In the genomic region with DNA sequence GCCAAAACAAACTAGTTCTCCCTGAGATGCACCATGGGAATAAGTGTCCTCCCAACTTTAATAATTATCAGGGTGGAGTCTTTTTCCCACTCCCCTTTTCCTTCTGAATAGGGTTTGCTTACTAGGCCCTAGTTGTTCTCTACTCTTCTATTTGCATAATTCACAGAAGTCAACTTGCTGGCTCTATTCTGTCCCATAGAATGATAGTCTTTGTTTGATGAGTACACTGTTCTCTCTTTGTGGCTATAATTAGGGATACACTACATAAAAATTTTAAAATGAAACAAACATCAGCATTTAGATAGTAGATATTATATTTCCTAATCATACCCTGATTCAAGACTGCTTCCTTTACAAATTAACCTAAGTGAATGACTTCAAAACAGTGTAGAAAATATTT, we compare ENCODE assay signal across 19 cellular contexts. TPM values are rescaled to one million over a fixed set of nuclear protein-coding genes. Genes with fewer than 3 reads are reported as not detected.
DNase-seq lines count a peak whose midpoint lies in the region; FAIRE-seq lines count a peak whose summit lies in the region.
"Had no signal": no experiment of that assay in that cellular context is flagged by ENCODE, and none has a peak within 500 bp of the region (broad histone marks: within the 10 kb centered on the region; RNA-seq: fewer than 3 reads in every experiment).

No MANE protein-coding gene starts in this region.

- peak; percentile 0 for DNase-seq in NCI-H1048 (lab: John Stamatoyannopoulos, UW)
- no peak for DNase-seq in frontal cortex (ENCODE audit: low spot score in 2 of 2)
- peak; percentile 67 for DNase-seq in medulla oblongata (ENCODE audit: extremely low spot score)
- peak; percentile 39 for DNase-seq in putamen (ENCODE audit: low spot score)
- DNase-seq in mesenteric fat pad (ENCODE audit: low spot score) = no peak
- DNase-seq in retina = no peak
- DNase-seq in DMS79 (lab: John Stamatoyannopoulos, UW) = no peak
- no peak for DNase-seq in RCC 7860 (ENCODE audit: low spot score)
- DNase-seq: Caco-2; CD4-positive, alpha-beta T cell; GDM1; GOT3; H7; HFFc6; IMR-90 had no signal

- FAIRE-seq in frontal cortex (lab: Jason Lieb, UNC) = peak; percentile 76
- FAIRE-seq in RCC 7860 (lab: Jason Lieb, UNC) = no peak
- FAIRE-seq: D721Med, HTR-8/SVneo had no signal

RNA-seq across cellular contexts. Expression of a gene that starts 10.3 kb away (rescaled TPM):
- total RNA-seq in frontal cortex (not detected), mesenteric fat pad (not detected)
- total RNA-seq: A172; Caco-2; CD4-positive, alpha-beta T cell; Daoy; H7; HFFc6; IMR-90 had no signal

Comparison
In these comparisons a context has a peak if more than half of its experiments do, and no peak if none do; other contexts are left out.
1. DNase-seq: peak in NCI-H1048 (single experiment), medulla oblongata (single experiment) and putamen (single experiment); none in frontal cortex (0 of 2), mesenteric fat pad (single experiment), retina (single experiment), DMS79 (single experiment) and RCC 7860 (single experiment).